Comparison of ENCODE assay signal across 18 cellular contexts in the genomic region with DNA sequence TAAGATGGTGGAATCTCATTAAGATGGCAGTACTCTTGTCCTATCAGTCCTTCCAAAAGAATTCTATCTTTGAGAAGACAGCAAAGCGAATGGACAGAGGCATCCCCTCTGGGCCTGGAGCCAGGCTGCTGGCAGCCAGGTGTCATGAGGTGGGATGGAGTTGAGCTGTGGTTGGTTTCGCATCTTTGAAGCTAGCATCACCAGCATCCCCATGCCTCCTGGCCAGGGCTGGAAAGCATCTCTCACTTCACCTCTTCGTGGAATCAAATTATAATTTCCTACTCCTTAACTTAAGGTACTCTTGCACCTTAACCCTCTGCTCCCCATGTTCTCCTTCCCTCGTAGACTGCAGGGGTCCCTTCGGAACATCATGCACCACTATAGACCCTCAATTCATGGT.
A peak's percentile ranks its signal among the peaks of the same experiment; 100 is the strongest.
DNase-seq lines count a peak whose midpoint lies in the region; ATAC-seq and TF ChIP-seq lines count a peak whose summit lies in the region.
"Had no signal": no experiment of that assay in that cellular context is flagged by ENCODE, and none has a peak within 500 bp of the region (broad histone marks: within the 10 kb centered on the region; RNA-seq: fewer than 3 reads in every experiment).

No MANE protein-coding gene starts in this region.

- H3K4me1 ChIP-seq in endodermal cell (ENCODE audit: control insufficient read depth, insufficient read depth, low read length) = no peaks in the 10 kb centered on the region
- H3K4me1 ChIP-seq in spleen = no peaks in the 10 kb centered on the region
- H3K4me1 ChIP-seq: HAP-1 had no signal

- no peaks in the 10 kb centered on the region for H3K27me3 Mint-ChIP-seq in activated T-cell treated with anti-CD3 and anti-CD28 coated beads, Interleukin-2, amount 50 U/mL, for 24 hours
- no peaks in the 10 kb centered on the region for H3K27me3 Mint-ChIP-seq in endodermal cell (ENCODE audit: insufficient read depth)

- H3K9me3 ChIP-seq in endodermal cell (ENCODE audit: control insufficient read depth, low read length) (peaks cover 4% of the 10 kb centered on the region), spleen (no peaks in the 10 kb centered on the region)
- H3K9me3 ChIP-seq: HAP-1 had no signal

- peak; percentile 0 for DNase-seq in activated T-cell treated with anti-CD3 and anti-CD28 coated beads, Interleukin-2, amount 50 U/mL, for 24 hours
- DNase-seq in activated T-cell treated with anti-CD3 and anti-CD28 coated beads for 4 hours (no peak), endodermal cell (peak; percentile 17), spleen (peak; percentile 14), ecto neural progenitor cell (ENCODE audit: low spot score) (no peak)
- no peak for DNase-seq in stimulated activated CD4-positive, alpha-beta T cell treated with anti-CD3 and anti-CD28 coated beads, Interleukin-4, amount 100 ng/mL, for 1 hour
- DNase-seq: C1 segment of cervical spinal cord; Calu3; CD4-positive, alpha-beta memory T cell; COR-L47; DMS53; DMS79 treated with DMSO at 0.1 percent for 48 hours; GF-D8; GOT3; HFFc6 had no signal

- no peak for TF ChIP-seq POLR2A in spleen (IDR thresholded peaks at IDR 0.05)

- intact Hi-C loops in spleen (cut with DNase I; ENCODE audit: low total_unique reads) = no loop called here

- no peak overlapping the region for H3K9ac ChIP-seq in endodermal cell (ENCODE audit: extremely low read depth, low read length, poor library complexity, severe bottlenecking)

- no peaks in the 10 kb centered on the region for H3K4me1 Mint-ChIP-seq in activated T-cell treated with anti-CD3 and anti-CD28 coated beads, Interleukin-2, amount 50 U/mL, for 24 hours (ENCODE audit: low read depth)
- H3K4me1 Mint-ChIP-seq in endodermal cell = no peaks in the 10 kb centered on the region

- WGBS in endodermal cell (ENCODE audit: insufficient coverage in 1 of 2, insufficient read length in 1 of 2), 2 experiments = 92 to 95% methylated on average over 4 to 5 of the region's 5 CpGs
- WGBS in spleen, 5 donors = 83 to 96% (median 89%) methylated on average over 5 of the region's 5 CpGs

- no peaks in the 10 kb centered on the region for H3K9me3 Mint-ChIP-seq in activated T-cell treated with anti-CD3 and anti-CD28 coated beads, Interleukin-2, amount 50 U/mL, for 24 hours
- peaks cover 2% of the 10 kb centered on the region for H3K9me3 Mint-ChIP-seq in endodermal cell

- H3K4me3 ChIP-seq in endodermal cell (ENCODE audit: low read length) (no peak overlapping the region), spleen (no peak overlapping the region)
- H3K4me3 ChIP-seq: HAP-1 had no signal

- H3K36me3 Mint-ChIP-seq in activated T-cell treated with anti-CD3 and anti-CD28 coated beads, Interleukin-2, amount 50 U/mL, for 24 hours (ENCODE audit: low read depth) = no peaks in the 10 kb centered on the region
- H3K36me3 Mint-ChIP-seq in endodermal cell (ENCODE audit: low read depth) = no peaks in the 10 kb centered on the region
- H3K36me3 Mint-ChIP-seq: CD4-positive, alpha-beta memory T cell had no signal

- no peaks in the 10 kb centered on the region for H3K27me3 ChIP-seq in endodermal cell (ENCODE audit: control insufficient read depth, insufficient read depth, low read length, poor library complexity, severe bottlenecking)
- H3K27me3 ChIP-seq in spleen (replicated peaks in 1 of 7) = peaks cover 0 to 4% (median 0%) of the 10 kb centered on the region in 7 donors

- H3K4me3 Mint-ChIP-seq in activated T-cell treated with anti-CD3 and anti-CD28 coated beads, Interleukin-2, amount 50 U/mL, for 24 hours = no peak overlapping the region
- no peak overlapping the region for H3K4me3 Mint-ChIP-seq in endodermal cell
- H3K4me3 Mint-ChIP-seq: CD4-positive, alpha-beta memory T cell; HFFc6 had no signal

- TF ChIP-seq CTCF in VCaP (conservative IDR thresholded peaks at IDR 0.05) (no peak), endodermal cell (conservative IDR thresholded peaks at IDR 0.05) (no peak), spleen (IDR thresholded peaks at IDR 0.05 in 8 of 11, conservative IDR thresholded peaks at IDR 0.05 in 3 of 11) (no peak)

- H3K36me3 ChIP-seq in endodermal cell (ENCODE audit: control insufficient read depth, insufficient read depth, low read length) = no peaks in the 10 kb centered on the region
- H3K36me3 ChIP-seq in spleen = no peaks in the 10 kb centered on the region
- H3K36me3 ChIP-seq: HAP-1 had no signal

- H3K27ac ChIP-seq in VCaP (peak overlapping the region; percentile 87), endodermal cell (ENCODE audit: low read depth, low read length) (no peak overlapping the region), spleen (no peak overlapping the region)

- no peak overlapping the region for H3K27ac Mint-ChIP-seq in activated T-cell treated with anti-CD3 and anti-CD28 coated beads, Interleukin-2, amount 50 U/mL, for 24 hours
- no peak overlapping the region for H3K27ac Mint-ChIP-seq in endodermal cell
- H3K27ac Mint-ChIP-seq: HFFc6 had no signal

- no peak for ATAC-seq in GM18502 (IDR thresholded peaks at IDR 0.05; ENCODE audit: poor library complexity, unreplicated experiment)

Comparison
In these comparisons a context has a peak if more than half of its experiments do, and no peak if none do; other contexts are left out.
1. DNase-seq: peak in activated T-cell treated with anti-CD3 and anti-CD28 coated beads, Interleukin-2, amount 50 U/mL, for 24 hours (single experiment), endodermal cell (single experiment) and spleen (single experiment); none in activated T-cell treated with anti-CD3 and anti-CD28 coated beads for 4 hours (single experiment), ecto neural progenitor cell (single experiment) and stimulated activated CD4-positive, alpha-beta T cell treated with anti-CD3 and anti-CD28 coated beads, Interleukin-4, amount 100 ng/mL, for 1 hour (single experiment).